8 cellular contexts compared by ENCODE assay signal in the genomic region with DNA sequence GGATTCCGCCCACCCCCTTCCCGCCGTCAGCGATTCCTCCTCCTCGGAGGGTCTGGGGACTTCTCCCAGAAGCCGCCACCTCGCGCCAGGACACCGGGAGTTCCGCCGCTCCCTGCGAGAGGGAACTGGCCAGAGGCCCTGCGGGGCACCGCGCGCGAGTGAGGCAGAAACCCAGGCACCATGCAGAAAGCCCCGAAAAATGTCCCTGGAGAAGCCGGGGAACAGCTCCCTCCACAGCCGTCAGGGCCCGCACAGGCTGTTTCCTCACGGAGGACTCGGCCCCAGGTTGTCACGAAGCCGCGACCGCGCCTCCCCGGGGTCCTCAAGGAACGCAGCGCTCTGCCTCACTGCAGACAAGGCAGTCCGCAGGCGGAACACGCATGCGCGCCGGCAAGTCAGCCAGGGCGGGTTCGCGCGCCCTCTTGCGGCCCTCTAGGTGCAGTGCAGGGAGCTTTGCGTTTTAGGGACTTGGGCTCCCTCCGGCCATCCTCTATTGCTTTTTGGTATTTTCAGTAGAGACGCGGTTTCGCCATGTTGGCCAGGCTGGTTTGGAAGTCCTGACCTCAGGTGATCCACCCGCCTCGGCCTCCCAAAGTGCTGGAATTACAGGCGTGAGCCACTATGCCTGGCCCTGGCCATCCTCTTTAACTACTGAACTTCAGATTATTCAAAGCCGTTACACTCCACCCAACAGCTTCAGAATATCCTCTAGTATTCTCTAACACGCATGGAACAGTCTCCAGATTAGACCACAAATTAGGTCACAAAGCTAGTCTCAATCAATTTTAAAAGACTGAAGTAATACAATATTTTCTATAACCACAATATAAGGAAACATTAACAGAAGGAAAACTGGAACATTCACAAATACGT.
DNase-seq lines count a peak whose midpoint lies in the region; ATAC-seq lines count a peak whose summit lies in the region.

No MANE protein-coding gene starts in this region.

- no peak overlapping the region for H3K27ac Mint-ChIP-seq in effector memory CD8-positive, alpha-beta T cell

- peak; percentile 82 for ATAC-seq in GM19395 (IDR thresholded peaks at IDR 0.05; ENCODE audit: unreplicated experiment)
- peak; percentile 90 for ATAC-seq in effector memory CD8-positive, alpha-beta T cell (replicated peaks)

- H3K9me3 Mint-ChIP-seq in effector memory CD8-positive, alpha-beta T cell = no peaks in the 10 kb centered on the region

- peaks cover 4% of the 10 kb centered on the region in 2 donors for H3K4me1 Mint-ChIP-seq in effector memory CD8-positive, alpha-beta T cell (ENCODE audit: low read depth in 2 of 2)

- peak overlapping the region; percentile 66 to 80 for H3K4me3 Mint-ChIP-seq in effector memory CD8-positive, alpha-beta T cell

- H3K36me3 Mint-ChIP-seq in effector memory CD8-positive, alpha-beta T cell (ENCODE audit: insufficient read depth) = peaks cover 4% of the 10 kb centered on the region

- H3K27me3 Mint-ChIP-seq in effector memory CD8-positive, alpha-beta T cell = peaks cover 19 to 54% of the 10 kb centered on the region in 2 donors

- DNase-seq in Ammon's horn (ENCODE audit: low spot score) (peak; percentile 93), HS-27A (ENCODE audit: low read depth) (peak; percentile 83), NK-92 (lab: John Stamatoyannopoulos, UW; ENCODE audit: unreplicated experiment) (peak; percentile 50), medulla oblongata (ENCODE audit: extremely low spot score) (peak; percentile 93)
- DNase-seq in activated CD8-positive, alpha-beta memory T cell treated with anti-CD3 and anti-CD28 coated beads for 24 hours = peak; percentile 97
- peak; percentile 91 to 93 (median 92) for DNase-seq in effector memory CD8-positive, alpha-beta T cell
- peak; percentile 85 to 90 (median 86) for DNase-seq in stimulated activated CD4-positive, alpha-beta T cell treated with anti-CD3 and anti-CD28 coated beads, TNF-alpha, amount 100 ng/mL, for 4 hours (ENCODE audit: low read depth in 3 of 3)

Comparison
In these comparisons a context has a peak if more than half of its experiments do, and no peak if none do; other contexts are left out.
1. Peak in every context shown above with its lines: DNase-seq and ATAC-seq.